ENCODE assay signal across 8 cellular contexts in genomic region chr19:43595999-43596841, GRCh38. TPM values are rescaled to one million over a fixed set of nuclear protein-coding genes. Genes with fewer than 3 reads are reported as not detected.
DNase-seq lines count a peak whose midpoint lies in the region; ATAC-seq, FAIRE-seq and TF ChIP-seq lines count a peak whose summit lies in the region.

TSS of gene IRGQ (minus strand) at chr19:43596134. CDS start at chr19:43595338, 796 bp downstream.
TSS of gene ZNF576 (plus strand) at chr19:43596595. CDS start at chr19:43597109, 514 bp downstream.

- peak within 1 kb of the TSS; percentile 70 to 96 (median 96) for H3K4me3 ChIP-seq in keratinocyte (ENCODE audit: control insufficient read depth in 2 of 3, extremely low read depth in 1 of 3, insufficient read depth in 2 of 3, low read depth in 1 of 3, low read length in 3 of 3)

- H3K27ac ChIP-seq in keratinocyte (ENCODE audit: control insufficient read depth, insufficient read depth, low read length): peak within 1 kb of the TSS; percentile 99

- no peaks in the 10 kb centered on the region for H3K27me3 Mint-ChIP-seq in chondrocyte (ENCODE audit: low read depth)

- H3K4me3 Mint-ChIP-seq in chondrocyte (ENCODE audit: unreplicated experiment): peak within 1 kb of the TSS; percentile 100

- peak; percentile 85 for ATAC-seq in HG03439 (IDR thresholded peaks at IDR 0.05; ENCODE audit: unreplicated experiment)

- no peak for TF ChIP-seq CTCF in chondrocyte (IDR thresholded peaks at IDR 0.05)
- no peak for TF ChIP-seq CTCF in keratinocyte (optimal IDR thresholded peaks at IDR 0.05 in 1 of 3, IDR thresholded peaks at IDR 0.05 in 1 of 3, conservative IDR thresholded peaks at IDR 0.05 in 1 of 3; ENCODE audit: extremely low read depth in 1 of 3, insufficient read depth in 2 of 3, low read length in 3 of 3)

- peak; percentile 94 for FAIRE-seq in keratinocyte (lab: Jason Lieb, UNC)

- no peaks in the 10 kb centered on the region for H3K9me3 ChIP-seq in keratinocyte (ENCODE audit: control insufficient read depth, low read depth, low read length)

- H2AFZ ChIP-seq in keratinocyte (ENCODE audit: control insufficient read depth, low read length): peak within 1 kb of the TSS; percentile 85

- H3K9me1 ChIP-seq in keratinocyte (ENCODE audit: control insufficient read depth, extremely low read depth, insufficient read depth, low read length): no peaks in the 10 kb centered on the region

- peaks cover 14% of the 10 kb centered on the region for H3K36me3 Mint-ChIP-seq in chondrocyte (ENCODE audit: low read depth)

- peak within 1 kb of the TSS; percentile 93 for H3K4me2 ChIP-seq in keratinocyte (ENCODE audit: control insufficient read depth, extremely low read depth, insufficient read depth, low read depth, low read length)

- peak; percentile 65 for TF ChIP-seq POLR2A in GM19193 (IDR thresholded peaks at IDR 0.05; ENCODE audit: extremely low read depth, insufficient read depth, insufficient read length)

- peak within 1 kb of the TSS; percentile 99 for H3K9ac ChIP-seq in keratinocyte (ENCODE audit: control insufficient read depth, extremely low read depth, insufficient read depth, low read length)

- no peaks in the 10 kb centered on the region for H3K27me3 ChIP-seq in keratinocyte (ENCODE audit: control insufficient read depth, extremely low read depth, insufficient read depth, low read length)

- DNase-seq in AML-193 (lab: John Stamatoyannopoulos, UW): peak; percentile 98
- peak; percentile 98 for DNase-seq in NCI-H510A treated with DMSO at 0.1 percent for 48 hours (lab: John Stamatoyannopoulos, UW)
- peak; percentile 99 to 100 for DNase-seq in activated CD4-positive, alpha-beta T cell treated with anti-CD3 and anti-CD28 coated beads for 24 hours (ENCODE audit: low read depth in 2 of 2)
- peak; percentile 99 for DNase-seq in chondrocyte (ENCODE audit: low spot score)
- DNase-seq in keratinocyte (ENCODE audit: low read depth, low spot score): peak; percentile 99
- DNase-seq in stimulated activated CD4-positive, alpha-beta T cell treated with anti-CD3 and anti-CD28 coated beads, Interleukin-15, amount 100 ng/mL, for 1 hour (ENCODE audit: low read depth in 1 of 2, low spot score in 1 of 2): peak; percentile 100

- H4K20me1 ChIP-seq in keratinocyte (ENCODE audit: control insufficient read depth, extremely low read depth, insufficient read depth, low read length): peaks cover 5% of the 10 kb centered on the region

- H3K79me2 ChIP-seq in keratinocyte (ENCODE audit: control insufficient read depth, insufficient read depth, low read length): peaks cover 63% of the 10 kb centered on the region

- peak within 1 kb of the TSS; percentile 100 for H3K27ac Mint-ChIP-seq in chondrocyte (ENCODE audit: unreplicated experiment)

- dilution Hi-C loops in keratinocyte (cut with MboI; ENCODE audit: extremely low pct_ligation_motif_present, low sequenced_read_pairs): no loop called here

- peaks cover 23 to 48% of the 10 kb centered on the region in 2 experiments for H3K36me3 ChIP-seq in keratinocyte (ENCODE audit: control insufficient read depth in 2 of 2, extremely low read depth in 1 of 2, insufficient read depth in 2 of 2, low read length in 2 of 2)

- peaks cover 41% of the 10 kb centered on the region for H3K4me1 Mint-ChIP-seq in chondrocyte (ENCODE audit: low read depth)

- H3K9me3 Mint-ChIP-seq in chondrocyte (ENCODE audit: low read depth): no peaks in the 10 kb centered on the region

- H3K4me1 ChIP-seq in keratinocyte (ENCODE audit: control insufficient read depth, extremely low read depth, insufficient read depth, low read length): peaks cover 24% of the 10 kb centered on the region

RNA-seq across cellular contexts. Expression of gene IRGQ, which starts in this region (rescaled TPM):
- 40.0 to 43.1 TPM (median 41.7 TPM) in 3 replicates for total RNA-seq in chondrocyte
- 12.9 to 18.0 TPM (median 13.3 TPM) in 3 replicates for polyA plus RNA-seq in keratinocyte
- polyA plus RNA-seq in keratinocyte (2011; ENCODE audit: low read depth): 7.3 TPM
- 10.2 and 15.9 TPM in 2 replicates for polyA plus RNA-seq in keratinocyte (2011; cell fraction: cytosol; rRNA removed)
- 43.7 and 47.2 TPM in 2 replicates for polyA plus RNA-seq in keratinocyte (2011; cell fraction: nucleus; rRNA removed)
- polyA plus RNA-seq in keratinocyte (2012; ENCODE audit: low replicate concordance): 6.5 and 9.7 TPM in 2 replicates
- polyA minus RNA-seq in keratinocyte: 19.3 to 25.6 TPM (median 19.6 TPM) in 3 replicates
- polyA minus RNA-seq in keratinocyte (2011; cell fraction: cytosol; rRNA and poly(A)+ RNA removed): 12.9 TPM
- polyA minus RNA-seq in keratinocyte (2011; cell fraction: nucleus; rRNA and poly(A)+ RNA removed): 20.4 and 33.0 TPM in 2 replicates

RNA-seq across cellular contexts. Expression of gene ZNF576, which starts in this region (rescaled TPM):
- total RNA-seq in chondrocyte: 11.9 to 17.6 TPM (median 12.1 TPM) in 3 replicates
- 6.4 to 10.6 TPM (median 8.3 TPM) in 3 replicates for polyA plus RNA-seq in keratinocyte
- polyA plus RNA-seq in keratinocyte (2011; ENCODE audit: low read depth): 5.2 TPM
- polyA plus RNA-seq in keratinocyte (2011; cell fraction: cytosol; rRNA removed): 8.0 and 13.6 TPM in 2 replicates
- 5.0 and 8.7 TPM in 2 replicates for polyA plus RNA-seq in keratinocyte (2011; cell fraction: nucleus; rRNA removed)
- polyA plus RNA-seq in keratinocyte (2012; ENCODE audit: low replicate concordance): 8.5 and 11.8 TPM in 2 replicates
- 4.3 to 7.6 TPM (median 5.7 TPM) in 3 replicates for polyA minus RNA-seq in keratinocyte
- 4.2 TPM for polyA minus RNA-seq in keratinocyte (2011; cell fraction: cytosol; rRNA and poly(A)+ RNA removed)
- 3.9 and 4.9 TPM in 2 replicates for polyA minus RNA-seq in keratinocyte (2011; cell fraction: nucleus; rRNA and poly(A)+ RNA removed)

Comparison
In these comparisons a context has a peak if more than half of its experiments do, and no peak if none do; other contexts are left out.
1. Peak in every context shown above with its lines: DNase-seq, ATAC-seq, H3K4me3 ChIP-seq and H3K27ac ChIP-seq.